8 cellular contexts compared by ENCODE assay signal in genomic region chr6:137571854-137572253, GRCh38.
DNase-seq lines count a peak whose midpoint lies in the region; ATAC-seq, FAIRE-seq and TF ChIP-seq lines count a peak whose summit lies in the region.

No MANE protein-coding gene starts in this region.

- FAIRE-seq in HepG2 (lab: Jason Lieb, UNC): peak; percentile 46

- no peak overlapping the region for H3K4me2 ChIP-seq in HepG2 (ENCODE audit: low read depth, low read length)

- H3K27me3 ChIP-seq in SJCRH30 (no peaks in the 10 kb centered on the region), HepG2 (ENCODE audit: control insufficient read depth in 1 of 2, insufficient read depth in 2 of 2, low read length in 2 of 2) (peaks cover 0 to 2% of the 10 kb centered on the region in 2 experiments; a peak in 1 of 5 replicates)

- no peak for TF ChIP-seq EP300 in HepG2 (IDR thresholded peaks at IDR 0.05; ENCODE audit: low read depth in 2 of 2, low read length in 2 of 2)
- no peak for TF ChIP-seq EP300 in HepG2 (CRISPR knock-in tag; IDR thresholded peaks at IDR 0.05; ENCODE audit: borderline replicate concordance)

- TF ChIP-seq POLR2A in HepG2 (IDR thresholded peaks at IDR 0.05; ENCODE audit: insufficient read depth in 1 of 2, low read depth in 2 of 2, low read length in 2 of 2): no peak

- H2AFZ ChIP-seq in HepG2 (ENCODE audit: low read length): no peak overlapping the region

- DNase-seq in ELF-1 (ENCODE audit: low read depth, low spot score) (peak; percentile 32), SJCRH30 (peak; percentile 15 to 51), HepG2 (ENCODE audit: low spot score) (peak; percentile 54), NCI-H2081 treated with DMSO at 0.1 percent for 48 hours (lab: John Stamatoyannopoulos, UW) (no peak), caudate nucleus (lab: John Stamatoyannopoulos, UW) (no peak)
- DNase-seq in activated naive CD8-positive, alpha-beta T cell treated with anti-CD3 and anti-CD28 coated beads, Interleukin-2, amount 50 U/mL, for 16 hours (ENCODE audit: low read depth, low spot score): peak; percentile 32
- peak; percentile 66 for DNase-seq in stimulated activated naive CD8-positive, alpha-beta T cell treated with anti-CD3 and anti-CD28 coated beads, Interleukin-15, Interleukin-2, amounts not matched to agents 100 U/mL and 50 U/mL, for 24 hours

- POLR2A ChIA-PET in HepG2 (lab: Yijun Ruan, JAX): no interaction called here

- no peaks in the 10 kb centered on the region for H3K79me2 ChIP-seq in HepG2 (ENCODE audit: insufficient read depth, low read length)

- in situ Hi-C loops in HepG2 (cut with HindIII; ENCODE audit: extremely low pct_ligation_motif_present, low pct_unique_long_range_greater_than_20kb): no loop called here

- H3K36me3 ChIP-seq in SJCRH30: no peaks in the 10 kb centered on the region
- no peaks in the 10 kb centered on the region for H3K36me3 ChIP-seq in HepG2 (replicated peaks in 1 of 2; ENCODE audit: control insufficient read depth in 1 of 2, insufficient read depth in 2 of 2, low read length in 2 of 2)

- TF ChIP-seq CTCF in HepG2 (CRISPR knock-in tag; IDR thresholded peaks at IDR 0.05): peak; percentile 45

- H3K9me3 ChIP-seq in SJCRH30 (replicated peaks) (no peaks in the 10 kb centered on the region), HepG2 (ENCODE audit: low read length) (no peaks in the 10 kb centered on the region)

- intact Hi-C loops in HepG2 (cut with micrococcal nuclease; ENCODE audit: unreplicated experiment): loop anchor here (5.0 kb wide), 1 partner anchor 1185 kb away; no protein-coding TSS in a partner anchor

- H3K27ac ChIP-seq in SJCRH30: no peak overlapping the region
- H3K27ac ChIP-seq in HepG2 (ENCODE audit: extremely low read length, insufficient read depth, low read length): no peak overlapping the region
- no peak overlapping the region for H3K27ac ChIP-seq in caudate nucleus (ENCODE audit: low read depth, low read length)

- no TSS peak for BruUV-seq in HepG2 (replicated peaks; lab: Mats Ljungman, UMichigan)

- no peaks in the 10 kb centered on the region for H3K4me1 ChIP-seq in SJCRH30
- peaks cover 8% of the 10 kb centered on the region for H3K4me1 ChIP-seq in HepG2 (ENCODE audit: insufficient read depth, low read length)

- no peak overlapping the region for H3K9ac ChIP-seq in HepG2 (ENCODE audit: insufficient read depth, low read depth, low read length)

- H3K4me3 ChIP-seq in SJCRH30 (no peak overlapping the region), HepG2 (replicated peaks in 1 of 3; ENCODE audit: insufficient read depth in 1 of 3, low read depth in 2 of 3, low read length in 3 of 3) (no peak overlapping the region)

- ATAC-seq in HG02610 (IDR thresholded peaks at IDR 0.05; ENCODE audit: unreplicated experiment) (peak; percentile 54), HepG2 (peak; percentile 78)
- ATAC-seq in stimulated activated naive CD8-positive, alpha-beta T cell treated with anti-CD3 and anti-CD28 coated beads, Interleukin-15, Interleukin-2, amounts not matched to agents 100 U/mL and 50 U/mL, for 24 hours: no peak

- CTCF ChIA-PET in HepG2 (lab: Yijun Ruan, JAX; ENCODE audit: low intra/inter-chr PET ratio, low total read pairs): interaction anchor here (1.2 kb wide), 1 partner anchor 300 kb away, joined by 3 read pairs; no protein-coding TSS in a partner anchor

- no peaks in the 10 kb centered on the region for H4K20me1 ChIP-seq in HepG2 (ENCODE audit: insufficient read depth, low read length)

- TF ChIP-seq RAD21 in HepG2 (CRISPR knock-in tag; IDR thresholded peaks at IDR 0.05): no peak

TF ChIP-seq in HepG2, 621 proteins besides CTCF, POLR2A, EP300 and RAD21:
- peak; percentile 54 for TF ChIP-seq STAG1 (CRISPR knock-in tag; IDR thresholded peaks at IDR 0.05)
- TF ChIP-seq NFE2L2 (IDR thresholded peaks at IDR 0.05; ENCODE audit: low read length): no peak
TF ChIP-seq in HepG2: peak in this region for 1.

Comparison
In these comparisons a context has a peak if more than half of its experiments do, and no peak if none do; other contexts are left out.
1. DNase-seq: peak in ELF-1 (single experiment), SJCRH30 (2 of 2), activated naive CD8-positive, alpha-beta T cell treated with anti-CD3 and anti-CD28 coated beads, Interleukin-2, amount 50 U/mL, for 16 hours (single experiment), HepG2 (single experiment) and stimulated activated naive CD8-positive, alpha-beta T cell treated with anti-CD3 and anti-CD28 coated beads, Interleukin-15, Interleukin-2, amounts not matched to agents 100 U/mL and 50 U/mL, for 24 hours (single experiment); none in NCI-H2081 treated with DMSO at 0.1 percent for 48 hours (single experiment) and caudate nucleus (0 of 61).